In the genomic region with DNA sequence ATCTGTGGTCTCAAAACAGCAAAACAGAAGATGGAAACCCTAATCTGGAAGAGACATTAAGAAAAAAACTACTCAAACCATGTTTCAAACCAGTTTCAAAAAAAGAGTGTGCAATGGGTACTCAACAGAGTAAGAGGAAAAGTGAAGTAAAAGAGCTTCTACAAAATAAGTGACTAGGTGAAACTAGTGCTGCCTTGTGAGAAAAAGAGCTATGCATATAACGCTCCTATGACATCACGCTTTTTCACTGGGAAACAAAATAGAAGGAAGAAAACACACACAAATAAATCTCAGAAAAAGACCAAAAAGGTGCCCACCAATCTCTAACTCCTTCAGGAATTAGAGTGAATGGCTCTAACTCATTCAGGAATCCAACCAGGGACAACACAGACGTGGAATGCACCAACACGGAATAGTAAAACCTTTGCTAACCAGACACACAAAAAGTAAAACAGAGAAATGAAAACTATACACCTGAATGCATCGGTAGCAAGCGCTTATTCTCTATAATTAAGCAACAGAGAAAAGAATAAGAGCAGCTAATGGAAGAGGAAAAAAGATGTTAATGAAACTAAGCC, we compare ENCODE assay signal across 1 cellular context.
TF ChIP-seq lines count a peak whose summit lies in the region.

No MANE protein-coding gene starts in this region.

TF ChIP-seq in HEK293, 187 proteins besides CTCF, POLR2A, EP300 and RAD21 (continued from another document):
- TF ChIP-seq ZNF558 (tag by site-specific recombination; IDR thresholded peaks at IDR 0.05) (no peak), ZBTB21 (tag by site-specific recombination; IDR thresholded peaks at IDR 0.05) (peak; percentile 57; the same call in 1 of the 2 replicates), PRDM1 (tag by site-specific recombination; IDR thresholded peaks at IDR 0.05) (peak; percentile 85)
